ENCODE assay signal across 8 cellular contexts in the genomic region with DNA sequence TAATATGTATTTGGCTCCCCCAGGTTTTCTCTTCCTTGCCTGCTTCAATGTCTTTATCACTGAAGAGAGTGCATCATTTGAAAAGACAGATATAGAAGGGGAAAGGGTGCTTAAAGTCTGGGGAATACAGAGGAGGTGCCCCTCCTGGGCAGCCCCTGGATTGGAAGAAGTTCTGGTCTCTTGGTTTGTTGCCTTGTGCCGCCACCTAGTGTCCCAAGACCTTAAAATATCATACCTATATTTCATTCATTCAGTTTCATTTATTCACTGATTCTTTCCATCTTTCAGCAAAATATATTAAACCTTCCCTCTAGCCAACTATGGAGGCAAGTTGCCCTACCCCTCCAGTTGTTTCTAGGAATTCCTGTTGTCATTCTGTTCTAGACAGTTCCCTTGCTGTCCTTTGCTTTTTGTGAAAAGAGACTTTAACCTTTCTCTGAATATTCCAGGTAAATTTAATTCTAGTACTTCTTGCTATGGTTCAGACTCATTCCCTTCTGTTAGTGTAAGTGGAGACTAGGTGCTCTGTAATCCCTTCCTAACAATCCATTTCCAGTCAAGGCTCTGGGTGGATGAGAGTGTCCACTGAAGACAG. TPM values are rescaled to one million over a fixed set of nuclear protein-coding genes. Genes with fewer than 3 reads are reported as not detected.
DNase-seq lines count a peak whose midpoint lies in the region; ATAC-seq, FAIRE-seq and TF ChIP-seq lines count a peak whose summit lies in the region.

No MANE protein-coding gene starts in this region.

- H3K27ac Mint-ChIP-seq in nephron progenitor cell = no peak overlapping the region

- H3K4me3 Mint-ChIP-seq in nephron progenitor cell = no peak overlapping the region

- FAIRE-seq in K562 (lab: Jason Lieb, UNC) = peak; percentile 80

- no peak overlapping the region for H3K4me3 ChIP-seq in heart right ventricle
- no peak overlapping the region for H3K4me3 ChIP-seq in K562

- in situ Hi-C loops in K562 (cut with MboI) = loop anchor here (5.0 kb wide), 1 partner anchor 57 kb away; no protein-coding TSS in a partner anchor

- peaks cover 88% of the 10 kb centered on the region for H3K27me3 Mint-ChIP-seq in nephron progenitor cell (ENCODE audit: low read depth, poor library complexity)

- TF ChIP-seq POLR2A in K562 (conservative IDR thresholded peaks at IDR 0.05) = no peak

- no peaks in the 10 kb centered on the region; the same call in 1 of the 2 replicates for H4K20me1 ChIP-seq in K562 (replicated peaks; ENCODE audit: control insufficient read depth, insufficient read depth, low read length)

- 23 to 31% methylated on average over 1 of the region's 1 CpG for WGBS in heart right ventricle, 2 donors
- WGBS in K562 (ENCODE audit: insufficient coverage, low coverage, missing lambda C conversion rate) = 0% methylated on average over 1 of the region's 1 CpG

- H3K9me3 Mint-ChIP-seq in nephron progenitor cell = no peaks in the 10 kb centered on the region

- H2AFZ ChIP-seq in K562 (ENCODE audit: low read depth, low read length) = no peak overlapping the region

- intact Hi-C loops in heart right ventricle (cut with DNase I) (loop anchor here in 8 of 10 donors (1.0 to 2.0 kb wide), 3 partner anchors 58 to 60 kb away; no protein-coding TSS in a partner anchor), left ventricle myocardium superior (cut with micrococcal nuclease) (loop anchor here (2.0 kb wide), 1 partner anchor 60 kb away; no protein-coding TSS in a partner anchor), K562 (cut with micrococcal nuclease) (loop anchor here (1.0 to 10.0 kb wide), 3 partner anchors 59 to 350 kb away; no protein-coding TSS in a partner anchor)

- no peaks in the 10 kb centered on the region for H3K36me3 Mint-ChIP-seq in nephron progenitor cell (ENCODE audit: low read depth)

- no peaks in the 10 kb centered on the region for H3K9me1 ChIP-seq in K562 (ENCODE audit: control insufficient read depth, insufficient read depth, low read length)

- no peak for DNase-seq in heart right ventricle
- no peak for DNase-seq in left ventricle myocardium superior
- peak; percentile 73 for DNase-seq in NCI-H69 (lab: John Stamatoyannopoulos, UW)
- DNase-seq in K562 (ENCODE audit: extremely low read depth in 1 of 4, low spot score in 3 of 4) = peak in 3 of 4 experiments; percentile 47 to 73 (median 50)
- peak; percentile 50 for DNase-seq in nephron progenitor cell

- CTCF ChIA-PET in K562 (lab: Yijun Ruan, JAX; ENCODE audit: low intra/inter-chr PET ratio) = interaction anchor here (0.5 to 5.9 kb wide), 9 partner anchors 8 to 436 kb away, joined by 3 to 240 read pairs (median 5); no protein-coding TSS in a partner anchor

- ATAC-seq in heart right ventricle (no peak), left ventricle myocardium superior (no peak), K562 (peak; percentile 81), HG02840 (IDR thresholded peaks at IDR 0.05; ENCODE audit: low FRiP score, unreplicated experiment) (no peak), HG02759 (IDR thresholded peaks at IDR 0.05; ENCODE audit: unreplicated experiment) (no peak), GM21786 (IDR thresholded peaks at IDR 0.05; ENCODE audit: unreplicated experiment) (no peak)

- no peaks in the 10 kb centered on the region for H3K36me3 ChIP-seq in heart right ventricle
- H3K36me3 ChIP-seq in K562 (ENCODE audit: control insufficient read depth, insufficient read depth, low read length) = no peaks in the 10 kb centered on the region

- peaks cover 0 to 8% (median 0%) of the 10 kb centered on the region in 9 donors for H3K4me1 ChIP-seq in heart right ventricle
- peaks cover 0 to 5% of the 10 kb centered on the region in 2 experiments; a peak in 2 of 5 replicates for H3K4me1 ChIP-seq in K562 (replicated peaks in 1 of 2; ENCODE audit: control insufficient read depth in 2 of 2, insufficient read depth in 2 of 2, low read length in 2 of 2)

- no TSS peak for BruUV-seq in K562 (replicated peaks; lab: Mats Ljungman, UMichigan)

- H3K4me2 ChIP-seq in K562 (ENCODE audit: insufficient read depth, low read length) = no peak overlapping the region

- H3K27me3 ChIP-seq in heart right ventricle = peaks cover 26 to 66% (median 59%) of the 10 kb centered on the region in 7 donors
- H3K27me3 ChIP-seq in K562 (ENCODE audit: control insufficient read depth in 2 of 2, insufficient read depth in 2 of 2, low read length in 2 of 2) = peaks cover 42 to 45% of the 10 kb centered on the region in 2 experiments

- peak; percentile 85 to 98 for TF ChIP-seq RAD21 in K562 (CRISPR knock-in tag; conservative IDR thresholded peaks at IDR 0.05 in 1 of 2, IDR thresholded peaks at IDR 0.05 in 1 of 2)

- H3K9ac ChIP-seq in K562 (ENCODE audit: insufficient read depth in 1 of 2, low read depth in 2 of 2, low read length in 2 of 2) = no peak overlapping the region

- H3K27ac ChIP-seq in heart right ventricle (no peak overlapping the region), K562 (ENCODE audit: extremely low read depth, low read depth, low read length) (no peak overlapping the region)

- TF ChIP-seq EP300 in K562 (IDR thresholded peaks at IDR 0.05; ENCODE audit: low read length) = no peak

- peak in 6 of 9 donors; percentile 32 to 47 (median 44) for TF ChIP-seq CTCF in heart right ventricle (IDR thresholded peaks at IDR 0.05)
- TF ChIP-seq CTCF in K562 (IDR thresholded peaks at IDR 0.05 in 2 of 3, conservative IDR thresholded peaks at IDR 0.05 in 1 of 3; ENCODE audit: insufficient read depth in 2 of 3, low read depth in 1 of 3, low read length in 3 of 3) = peak; percentile 74 to 91 (median 77)
- TF ChIP-seq CTCF in nephron progenitor cell (IDR thresholded peaks at IDR 0.05) = peak; percentile 51

- peaks cover 11% of the 10 kb centered on the region for H3K4me1 Mint-ChIP-seq in nephron progenitor cell

- no peaks in the 10 kb centered on the region for H3K9me3 ChIP-seq in heart right ventricle
- H3K9me3 ChIP-seq in K562 (replicated peaks; ENCODE audit: control insufficient read depth, insufficient read depth, low read depth, low read length) = no peaks in the 10 kb centered on the region

- no peaks in the 10 kb centered on the region for H3K79me2 ChIP-seq in K562 (ENCODE audit: control insufficient read depth, insufficient read depth, low read length)

- POLR2A ChIA-PET in K562 (lab: Yijun Ruan, JAX) = interaction anchor here (2.4 kb wide), 1 partner anchor 58 kb away, joined by 26 read pairs; no protein-coding TSS in a partner anchor

TF ChIP-seq in K562, 482 proteins besides CTCF, POLR2A, EP300 and RAD21 (continues in another document):
- TF ChIP-seq PCBP1 (IDR thresholded peaks at IDR 0.05; ENCODE audit: low read depth, low read length, poor library complexity, severe bottlenecking) = no peak
- peak in 1 of 2 experiments; percentile 15; a peak in 1 of 4 replicates for TF ChIP-seq RCOR1 (IDR thresholded peaks at IDR 0.05; ENCODE audit: borderline replicate concordance in 1 of 2, low read depth in 2 of 2, low read length in 2 of 2)
- TF ChIP-seq, protein P1, sequence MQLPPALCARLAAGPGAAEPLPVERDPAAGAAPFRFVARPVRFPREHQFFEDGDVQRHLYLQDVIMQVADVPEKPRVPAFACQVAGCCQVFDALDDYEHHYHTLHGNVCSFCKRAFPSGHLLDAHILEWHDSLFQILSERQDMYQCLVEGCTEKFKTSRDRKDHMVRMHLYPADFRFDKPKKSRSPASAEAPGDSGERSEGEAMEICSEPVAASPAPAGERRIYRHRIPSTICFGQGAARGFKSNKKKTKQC (CRISPR knock-in tag; IDR thresholded peaks at IDR 0.05) = no peak
- TF ChIP-seq ZNF436 (CRISPR knock-in tag; IDR thresholded peaks at IDR 0.05) = no peak
- TF ChIP-seq ZNF12 (CRISPR knock-in tag; IDR thresholded peaks at IDR 0.05) = no peak
- no peak for TF ChIP-seq MYNN (IDR thresholded peaks at IDR 0.05)
- TF ChIP-seq MYNN (CRISPR knock-in tag; IDR thresholded peaks at IDR 0.05) = no peak
- TF ChIP-seq, protein P2, sequence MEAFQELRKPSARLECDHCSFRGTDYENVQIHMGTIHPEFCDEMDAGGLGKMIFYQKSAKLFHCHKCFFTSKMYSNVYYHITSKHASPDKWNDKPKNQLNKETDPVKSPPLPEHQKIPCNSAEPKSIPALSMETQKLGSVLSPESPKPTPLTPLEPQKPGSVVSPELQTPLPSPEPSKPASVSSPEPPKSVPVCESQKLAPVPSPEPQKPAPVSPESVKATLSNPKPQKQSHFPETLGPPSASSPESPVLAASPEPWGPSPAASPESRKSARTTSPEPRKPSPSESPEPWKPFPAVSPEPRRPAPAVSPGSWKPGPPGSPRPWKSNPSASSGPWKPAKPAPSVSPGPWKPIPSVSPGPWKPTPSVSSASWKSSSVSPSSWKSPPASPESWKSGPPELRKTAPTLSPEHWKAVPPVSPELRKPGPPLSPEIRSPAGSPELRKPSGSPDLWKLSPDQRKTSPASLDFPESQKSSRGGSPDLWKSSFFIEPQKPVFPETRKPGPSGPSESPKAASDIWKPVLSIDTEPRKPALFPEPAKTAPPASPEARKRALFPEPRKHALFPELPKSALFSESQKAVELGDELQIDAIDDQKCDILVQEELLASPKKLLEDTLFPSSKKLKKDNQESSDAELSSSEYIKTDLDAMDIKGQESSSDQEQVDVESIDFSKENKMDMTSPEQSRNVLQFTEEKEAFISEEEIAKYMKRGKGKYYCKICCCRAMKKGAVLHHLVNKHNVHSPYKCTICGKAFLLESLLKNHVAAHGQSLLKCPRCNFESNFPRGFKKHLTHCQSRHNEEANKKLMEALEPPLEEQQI (IDR thresholded peaks at IDR 0.05) = no peak
- TF ChIP-seq ZNF24 (IDR thresholded peaks at IDR 0.05) = peak; percentile 100

RNA-seq across cellular contexts. Expression of a gene that starts 56.1 kb away (rescaled TPM):
- total RNA-seq in heart right ventricle (100 to 1,000 TPM in 4 of 10 donors, 10 to 100 TPM in 6; 81.1 to 127 (median 96.5) TPM), left ventricle myocardium superior (116 TPM), K562 (2014; rRNA removed) (5.4 and 6.5 TPM in 2 replicates), K562 (2014; rRNA removed; fragmentation: Illumina TruSeq; extraction: Trizol) (1.3 and 1.7 TPM in 2 replicates), K562 (2015; rRNA removed; fragmentation: Illumina TruSeq; extraction: Trizol) (2.6 and 2.7 TPM in 2 replicates), K562 (2021) (13.8 and 19.5 TPM in 2 replicates)
- polyA plus RNA-seq in heart right ventricle (10 to 100 TPM; 31.6 to 37.7 TPM), K562 (2011; rRNA removed) (2.2 and 4.6 TPM in 2 replicates), K562 (2014; fragmentation: Illumina TruSeq; extraction: Trizol) (5.0 and 8.2 TPM in 2 replicates), K562 (2014; fragmentation: Nextera tagmentation; extraction: Ambion mirVana) (under 1 TPM; 0.10 TPM), K562 (2014; rRNA removed) (6.0 and 8.2 TPM in 2 replicates)
- 11.7 and 23.2 TPM in 2 replicates for total RNA-seq in K562 (2011; cell fraction: chromatin; rRNA removed; ENCODE audit: low replicate concordance)
- total RNA-seq in K562 (2011; cell fraction: nucleolus; rRNA removed) = 10.0 and 13.7 TPM in 2 replicates
- total RNA-seq in K562 (2011; cell fraction: nucleoplasm; rRNA removed) = 14.1 and 18.8 TPM in 2 replicates
- polyA plus RNA-seq in K562 (2011; cell fraction: cytosol; rRNA removed) = 3.8 and 6.0 TPM in 2 replicates
- 8.5 and 14.0 TPM in 2 replicates for polyA plus RNA-seq in K562 (2011; cell fraction: nucleus; rRNA removed)
- polyA plus RNA-seq in K562 (2012) = 8.7 and 11.3 TPM in 2 replicates
- 2.8 and 3.4 TPM in 2 replicates for polyA minus RNA-seq in K562 (2011; rRNA and poly(A)+ RNA removed)
- 3.1 and 5.6 TPM in 2 replicates for polyA minus RNA-seq in K562 (2011; cell fraction: cytosol; rRNA and poly(A)+ RNA removed)
- 4.6 and 7.7 TPM in 2 replicates for polyA minus RNA-seq in K562 (2011; cell fraction: nucleus; rRNA and poly(A)+ RNA removed)

Comparison
In these comparisons a context has a peak if more than half of its experiments do, and no peak if none do; other contexts are left out.
1. DNase-seq: peak in NCI-H69 (single experiment), K562 (3 of 4) and nephron progenitor cell (single experiment); none in heart right ventricle (0 of 2) and left ventricle myocardium superior (single experiment).
2. Peak in every context shown above with its lines, with median percentiles within 50 percentile points of each other: CTCF ChIP-seq.